In genomic region chr3:23490459-23490858, GRCh38 we compare ENCODE assay signal across 13 cellular contexts.
DNase-seq lines count a peak whose midpoint lies in the region; ATAC-seq and FAIRE-seq lines count a peak whose summit lies in the region.
"Had no signal": no experiment of that assay in that cellular context is flagged by ENCODE, and none has a peak within 500 bp of the region (broad histone marks: within the 10 kb centered on the region; RNA-seq: fewer than 3 reads in every experiment).

No MANE protein-coding gene starts in this region.

- H3K4me1 ChIP-seq in small intestine (ENCODE audit: control insufficient read depth in 2 of 2, insufficient read depth in 1 of 2, low read depth in 1 of 2, low read length in 1 of 2) = no peaks in the 10 kb centered on the region

- no peaks in the 10 kb centered on the region for H3K9me3 ChIP-seq in small intestine (ENCODE audit: control insufficient read depth, low read depth)

- peak; percentile 81 for FAIRE-seq in RCC 7860 (lab: Jason Lieb, UNC)
- FAIRE-seq in small intestine (lab: Jason Lieb, UNC) = no peak

- H3K27ac ChIP-seq in epithelial cell of prostate (no peak overlapping the region), small intestine (ENCODE audit: low read depth in 1 of 2, low read length in 1 of 2) (no peak overlapping the region)
- H3K27ac ChIP-seq: dorsolateral prefrontal cortex had no signal

- 59 to 68% (median 65%) methylated on average over 3 of the region's 3 CpGs for WGBS in small intestine, 3 donors

- ATAC-seq in GM21447 (IDR thresholded peaks at IDR 0.05; ENCODE audit: unreplicated experiment) = no peak
- ATAC-seq: stimulated activated naive CD8-positive, alpha-beta T cell treated with anti-CD3 and anti-CD28 coated beads, Interleukin-15, amount 100 ng/mL, for 72 hours had no signal

- no peaks in the 10 kb centered on the region for H3K36me3 ChIP-seq in small intestine (ENCODE audit: control insufficient read depth in 2 of 2, insufficient read depth in 2 of 2, low read length in 2 of 2)

- no peaks in the 10 kb centered on the region for H3K27me3 ChIP-seq in small intestine (ENCODE audit: control insufficient read depth in 2 of 2, insufficient read depth in 2 of 2, low read length in 2 of 2)
- H3K27me3 ChIP-seq: dorsolateral prefrontal cortex had no signal

- DNase-seq in EH (ENCODE audit: low read depth) = peak; percentile 71
- DNase-seq in RCC 7860 (ENCODE audit: low spot score) = peak; percentile 33
- peak; percentile 31 for DNase-seq in epithelial cell of prostate (ENCODE audit: low read depth, low spot score)
- DNase-seq in non-pigmented ciliary epithelial cell (ENCODE audit: low read depth) = peak; percentile 44
- no peak for DNase-seq in NK-92 treated with Interleukin-12 subunit alpha and Interleukin-12 subunit beta, amount 100 ng/mL, for 24 hours (lab: John Stamatoyannopoulos, UW)
- DNase-seq in small intestine = no peak
- no peak for DNase-seq in amygdala (lab: John Stamatoyannopoulos, UW)
- DNase-seq: dorsolateral prefrontal cortex; GDM1; NCI-H1105 treated with DMSO at 0.1 percent for 48 hours; NCI-H524; stimulated activated naive CD8-positive, alpha-beta T cell treated with anti-CD3 and anti-CD28 coated beads, Interleukin-15, amount 100 ng/mL, for 72 hours had no signal

- H3K4me3 ChIP-seq in small intestine (ENCODE audit: low read depth in 1 of 2, low read length in 2 of 2) = no peak overlapping the region
- H3K4me3 ChIP-seq: dorsolateral prefrontal cortex had no signal

Comparison
In these comparisons a context has a peak if more than half of its experiments do, and no peak if none do; other contexts are left out.
1. DNase-seq: peak in EH (single experiment), RCC 7860 (single experiment), epithelial cell of prostate (single experiment) and non-pigmented ciliary epithelial cell (single experiment); none in NK-92 treated with Interleukin-12 subunit alpha and Interleukin-12 subunit beta, amount 100 ng/mL, for 24 hours (single experiment), small intestine (single experiment) and amygdala (0 of 56).